ENCODE assay signal across 26 cellular contexts in the genomic region with DNA sequence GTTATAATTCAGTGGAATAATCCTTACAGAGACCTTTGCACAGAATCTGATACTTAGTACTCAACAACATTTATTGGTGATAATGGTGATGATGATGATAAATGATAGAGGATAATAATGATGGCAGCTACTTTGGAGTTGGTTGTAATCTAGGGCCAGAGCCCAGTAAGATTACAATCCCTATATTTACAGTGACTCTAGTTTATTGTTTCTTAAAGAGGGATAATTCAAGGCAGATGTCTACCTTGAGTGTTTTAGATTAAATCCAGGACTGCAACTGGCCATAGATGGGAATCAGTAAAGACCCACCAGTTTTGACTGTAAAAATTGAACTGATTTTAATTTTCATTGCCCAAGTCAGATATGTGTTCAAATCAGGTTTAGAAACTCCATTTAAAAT.
"Had no signal": no experiment of that assay in that cellular context is flagged by ENCODE, and none has a peak within 500 bp of the region (broad histone marks: within the 10 kb centered on the region; RNA-seq: fewer than 3 reads in every experiment).

No MANE protein-coding gene starts in this region.

- ATAC-seq: stimulated activated effector memory CD8-positive, alpha-beta T cell treated with anti-CD3 and anti-CD28 coated beads, Interleukin-12 subunit alpha, Interleukin-12 subunit beta, amount 100 ng/mL, for 72 hours; stimulated activated memory B cell treated with anti-CD40 and anti-IgM and Interleukin-4, amounts not matched to agents 10 μg/mL and 1 μg/mL and 100 μg/mL, for 72 hours; stimulated activated naive B cell treated with anti-CD40 and anti-IgM and Interleukin-4, amounts not matched to agents 10 μg/mL and 1 μg/mL and 100 μg/mL, for 72 hours; stimulated activated naive CD8-positive, alpha-beta T cell treated with anti-CD3 and anti-CD28 coated beads, Interleukin-15, amount 100 ng/mL, for 72 hours; stimulated activated naive CD8-positive, alpha-beta T cell treated with anti-CD3 and anti-CD28 coated beads, Interleukin-15, Interleukin-2, amounts not matched to agents 100 U/mL and 50 U/mL, for 24 hours; upper lobe of right lung had no signal

- H3K36me3 ChIP-seq: stomach, suprapubic skin, thoracic aorta, thyroid gland, tibial artery, tibial nerve, transverse colon, upper lobe of left lung, upper lobe of right lung, uterus, vagina had no signal

- DNase-seq: stimulated activated CD4-positive, alpha-beta T cell treated with anti-CD3 and anti-CD28 coated beads, Interleukin-2, amount 100 ng/mL, for 48 hours; stimulated activated CD4-positive, alpha-beta T cell treated with anti-CD3 and anti-CD28 coated beads, Interleukin-4, amount 100 ng/mL, for 1 hour; stimulated activated CD4-positive, alpha-beta T cell treated with anti-CD3 and anti-CD28 coated beads, Interleukin-4, amount 100 ng/mL, for 24 hours; stimulated activated CD4-positive, alpha-beta T cell treated with anti-CD3 and anti-CD28 coated beads, Interleukin-4, amount 100 ng/mL, for 4 hours; stimulated activated CD8-positive, alpha-beta memory T cell treated with anti-CD3 and anti-CD28 coated beads, Interleukin-4, amount 100 ng/mL, for 48 hours; stimulated activated naive B cell treated with anti-CD40 and anti-IgM and Interleukin-4, amounts not matched to agents 10 μg/mL and 1 μg/mL and 100 μg/mL, for 72 hours; stimulated activated naive CD4-positive, alpha-beta T cell; stimulated activated naive CD4-positive, alpha-beta T cell treated with Interleukin-2 at 50 U/mL for 16 hours; stimulated activated naive CD8-positive, alpha-beta T cell treated with anti-CD3 and anti-CD28 coated beads, Interleukin-15, amount 100 ng/mL, for 72 hours; stimulated activated naive CD8-positive, alpha-beta T cell treated with anti-CD3 and anti-CD28 coated beads, Interleukin-15, Interleukin-2, amounts not matched to agents 100 U/mL and 50 U/mL, for 24 hours; stomach; substantia nigra; testis; thyroid gland; tibial artery; transverse colon; trophoblast cell; upper lobe of left lung; upper lobe of right lung; uterus had no signal

- H3K27me3 ChIP-seq: stomach, suprapubic skin, testis, thyroid gland, tibial artery, tibial nerve, transverse colon, upper lobe of left lung, upper lobe of right lung, uterus, vagina had no signal

- H3K9me3 ChIP-seq: stomach, suprapubic skin, testis, thoracic aorta, thyroid gland, tibial artery, tibial nerve, transverse colon, upper lobe of left lung, upper lobe of right lung, uterus, vagina had no signal

- H3K27ac ChIP-seq: stomach, suprapubic skin, testis, thoracic aorta, thyroid gland, tibial artery, tibial nerve, transverse colon, upper lobe of left lung, upper lobe of right lung, uterus, vagina had no signal

- H3K4me3 ChIP-seq: stomach, suprapubic skin, testis, thoracic aorta, thyroid gland, tibial artery, tibial nerve, transverse colon, upper lobe of left lung, upper lobe of right lung, uterus, vagina had no signal

- H3K4me1 ChIP-seq: stomach, suprapubic skin, testis, thyroid gland, tibial artery, tibial nerve, transverse colon, upper lobe of left lung, upper lobe of right lung, uterus, vagina had no signal
